Comparison of ENCODE assay signal across 18 cellular contexts in the genomic region with DNA sequence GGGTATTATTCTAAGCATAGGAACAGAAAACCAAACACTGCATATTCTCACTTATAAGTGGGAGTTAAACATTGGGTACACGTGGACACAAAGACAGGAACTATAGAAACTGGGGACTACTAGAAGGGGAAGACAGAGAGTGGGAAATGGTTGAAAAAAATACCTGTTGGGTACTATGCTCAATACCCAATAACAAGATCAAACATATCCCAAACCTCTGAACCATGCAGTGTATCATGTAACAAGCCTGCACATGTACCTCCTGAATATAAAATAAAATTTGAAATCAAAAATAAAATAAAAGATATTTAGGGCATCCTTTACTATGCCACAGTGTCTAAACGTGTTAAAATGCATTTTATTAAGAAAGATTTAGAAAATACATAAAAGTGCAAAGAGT.
"Had no signal": no experiment of that assay in that cellular context is flagged by ENCODE, and none has a peak within 500 bp of the region (broad histone marks: within the 10 kb centered on the region; RNA-seq: fewer than 3 reads in every experiment).

No MANE protein-coding gene starts in this region.

- H3K27ac ChIP-seq: body of pancreas, dorsolateral prefrontal cortex, thoracic aorta, upper lobe of left lung had no signal

- DNase-seq: activated CD4-positive, alpha-beta memory T cell treated with anti-CD3 and anti-CD28 coated beads, Interleukin-2, amount 10 ng/mL, durations not matched to agents 7 days and 5 days; activated CD4-positive, alpha-beta T cell treated with anti-CD3 and anti-CD28 coated beads for 48 hours; activated CD4-positive, CD25-positive, alpha-beta regulatory T cell; activated CD8-positive, alpha-beta memory T cell treated with anti-CD3 and anti-CD28 coated beads, Interleukin-2, amount 10 ng/mL, durations not matched to agents 7 days and 5 days; activated naive CD4-positive, alpha-beta T cell; activated T-cell treated with anti-CD3 and anti-CD28 coated beads, Interleukin-2, amount 50 U/mL, for 1 hour; body of pancreas; caudate nucleus; dorsolateral prefrontal cortex; foreskin melanocyte; kidney; nephron progenitor cell; occipital lobe; retina; stimulated activated naive B cell treated with anti-CD40 and anti-IgM and Interleukin-4, amounts not matched to agents 10 μg/mL and 1 μg/mL and 100 μg/mL, for 72 hours; upper lobe of left lung had no signal

- H3K4me1 ChIP-seq: body of pancreas, upper lobe of left lung had no signal

- H3K27me3 ChIP-seq: body of pancreas, dorsolateral prefrontal cortex, upper lobe of left lung had no signal

- ATAC-seq: activated CD8-positive, alpha-beta memory T cell treated with anti-CD3 and anti-CD28 coated beads, Interleukin-2, amount 10 ng/mL, durations not matched to agents 7 days and 5 days; body of pancreas; left lobe of liver; stimulated activated naive B cell treated with anti-CD40 and anti-IgM and Interleukin-4, amounts not matched to agents 10 μg/mL and 1 μg/mL and 100 μg/mL, for 72 hours had no signal
